In genomic region chr17:80545499-80545826, GRCh38 we compare ENCODE assay signal across 8 cellular contexts. TPM values are rescaled to one million over a fixed set of nuclear protein-coding genes. Genes with fewer than 3 reads are reported as not detected.
DNase-seq lines count a peak whose midpoint lies in the region; ATAC-seq and TF ChIP-seq lines count a peak whose summit lies in the region.

No MANE protein-coding gene starts in this region.

- H3K9ac ChIP-seq in mesenchymal stem cell (ENCODE audit: low read length), result peak overlapping the region; percentile 96

- no peak overlapping the region for H4K91ac ChIP-seq in mesenchymal stem cell (ENCODE audit: low read length)

- no peak for TF ChIP-seq CTCF in astrocyte of the spinal cord (IDR thresholded peaks at IDR 0.05; ENCODE audit: low read depth, low read length)

- no peak overlapping the region for H3K23ac ChIP-seq in mesenchymal stem cell (ENCODE audit: low read length in 2 of 2)

- no peak overlapping the region for H3K14ac ChIP-seq in mesenchymal stem cell (ENCODE audit: low read length in 2 of 2)

- H3K27ac ChIP-seq in mesenchymal stem cell (ENCODE audit: low read length, poor library complexity, severe bottlenecking), result no peak overlapping the region

- H2BK15ac ChIP-seq in mesenchymal stem cell (ENCODE audit: low read depth, poor library complexity, severe bottlenecking), result no peak overlapping the region

- H3K4me3 ChIP-seq in astrocyte of the spinal cord (ENCODE audit: low read depth, low read length) (peak overlapping the region; percentile 97), mesenchymal stem cell (ENCODE audit: insufficient read depth in 1 of 2, low read depth in 1 of 2, low read length in 2 of 2) (peak overlapping the region; percentile 95 to 98)

- no peak overlapping the region for H2BK120ac ChIP-seq in mesenchymal stem cell (ENCODE audit: low read depth, low read length)

- peak overlapping the region; percentile 93 for H3K4me2 ChIP-seq in mesenchymal stem cell (ENCODE audit: low read length, poor library complexity, severe bottlenecking)

- no peak overlapping the region for H2BK5ac ChIP-seq in mesenchymal stem cell (ENCODE audit: low read depth, low read length, poor library complexity, severe bottlenecking)

- H3K9me3 ChIP-seq in mesenchymal stem cell (ENCODE audit: control insufficient read depth, low read length), result no peaks in the 10 kb centered on the region

- no peak overlapping the region for H2BK12ac ChIP-seq in mesenchymal stem cell (ENCODE audit: low read length in 2 of 2)

- H4K8ac ChIP-seq in mesenchymal stem cell (ENCODE audit: low read length), result peak overlapping the region; percentile 66

- WGBS in mesenchymal stem cell, result 9% methylated on average over 8 of the region's 8 CpGs

- no peak for ATAC-seq in GM18870 (IDR thresholded peaks at IDR 0.05; ENCODE audit: unreplicated experiment)
- no peak for ATAC-seq in HG03196 (IDR thresholded peaks at IDR 0.05; ENCODE audit: unreplicated experiment)

- H2AK5ac ChIP-seq in mesenchymal stem cell (ENCODE audit: low read length, severe bottlenecking), result peak overlapping the region; percentile 53

- H3K4ac ChIP-seq in mesenchymal stem cell (ENCODE audit: low read depth in 1 of 2, low read length in 2 of 2), result no peak overlapping the region

- in situ Hi-C loops in astrocyte of the spinal cord (cut with HindIII; ENCODE audit: low sequenced_read_pairs), result no loop called here
- in situ Hi-C loops in ACHN (cut with HindIII; ENCODE audit: low pct_ligation_motif_present, low pct_unique_long_range_greater_than_20kb, low sequenced_read_pairs), result no loop called here

- H2AFZ ChIP-seq in mesenchymal stem cell (ENCODE audit: low read depth, low read length), result no peak overlapping the region

- H3K27me3 ChIP-seq in mesenchymal stem cell (ENCODE audit: control insufficient read depth in 1 of 2, insufficient read depth in 1 of 2, low read length in 2 of 2), result peaks cover 0 to 4% of the 10 kb centered on the region in 2 experiments

- H3K36me3 ChIP-seq in mesenchymal stem cell (ENCODE audit: control insufficient read depth in 1 of 2, insufficient read depth in 2 of 2, low read depth in 1 of 2, low read length in 2 of 2), result no peaks in the 10 kb centered on the region

- H3K79me1 ChIP-seq in mesenchymal stem cell (replicated peaks; ENCODE audit: low read length, poor library complexity, severe bottlenecking), result peaks cover 10% of the 10 kb centered on the region

- DNase-seq in stimulated activated CD4-positive, alpha-beta T cell treated with anti-CD3 and anti-CD28 coated beads, Interleukin-4, amount 100 ng/mL, for 24 hours, result peak; percentile 9
- DNase-seq in stimulated activated CD4-positive, alpha-beta T cell treated with anti-CD3 and anti-CD28 coated beads, Interleukin-2, amount 100 ng/mL, for 24 hours, result no peak
- DNase-seq in astrocyte of the spinal cord (ENCODE audit: low read depth, low spot score), result no peak
- peak; percentile 30 for DNase-seq in mesenchymal stem cell
- DNase-seq in ACHN, result no peak
- DNase-seq in COLO829 (ENCODE audit: low spot score), result no peak

- H3K4me1 ChIP-seq in mesenchymal stem cell (ENCODE audit: control insufficient read depth, insufficient read depth, low read depth, low read length), result peaks cover 6% of the 10 kb centered on the region

- H3K18ac ChIP-seq in mesenchymal stem cell (ENCODE audit: low read depth in 1 of 2, low read length in 2 of 2), result no peak overlapping the region

RNA-seq across cellular contexts. Expression of gene RPTOR, which starts 0.8 kb away (rescaled TPM):
- polyA plus RNA-seq in mesenchymal stem cell (2013, experiment 1 of 2), result 12.7 TPM
- 12.3 TPM for polyA plus RNA-seq in mesenchymal stem cell (2013, experiment 2 of 2)

Comparison
In these comparisons a context has a peak if more than half of its experiments do, and no peak if none do; other contexts are left out.
1. DNase-seq: peak in stimulated activated CD4-positive, alpha-beta T cell treated with anti-CD3 and anti-CD28 coated beads, Interleukin-4, amount 100 ng/mL, for 24 hours (single experiment) and mesenchymal stem cell (single experiment); none in stimulated activated CD4-positive, alpha-beta T cell treated with anti-CD3 and anti-CD28 coated beads, Interleukin-2, amount 100 ng/mL, for 24 hours (0 of 2), astrocyte of the spinal cord (single experiment), ACHN (single experiment) and COLO829 (single experiment).